8 cellular contexts compared by ENCODE assay signal in genomic region chr2:16664052-16664731, GRCh38. TPM values are rescaled to one million over a fixed set of nuclear protein-coding genes. Genes with fewer than 3 reads are reported as not detected.
DNase-seq lines count a peak whose midpoint lies in the region; ATAC-seq and TF ChIP-seq lines count a peak whose summit lies in the region.

No MANE protein-coding gene starts in this region.

- peak in 1 of 2 donors; percentile 16 for TF ChIP-seq POLR2A in uterus (IDR thresholded peaks at IDR 0.05)

- H3K27ac ChIP-seq in SJCRH30 (no peak overlapping the region), epithelial cell of prostate (no peak overlapping the region), mucosa of rectum (ENCODE audit: low read depth in 2 of 2, low read length in 2 of 2) (peak overlapping the region; percentile 46 to 71), uterus (peak overlapping the region; percentile 73 to 82)

- CTCF ChIA-PET in activated naive CD4-positive, alpha-beta T cell treated with anti-CD3 and anti-CD28 coated beads, Interleukin-2, amount 10 ng/mL, durations not matched to agents 7 days and 5 days (lab: Charles Lee), result interaction anchor here (1.5 kb wide), 1 partner anchor 43 kb away, joined by 3 read pairs; no protein-coding TSS in a partner anchor

- H3K4me3 Mint-ChIP-seq in activated naive CD4-positive, alpha-beta T cell treated with anti-CD3 and anti-CD28 coated beads, Interleukin-2, amount 10 ng/mL, durations not matched to agents 7 days and 5 days, result peak overlapping the region; percentile 60

- H3K4me3 ChIP-seq in SJCRH30 (peak overlapping the region; percentile 69), mucosa of rectum (ENCODE audit: low read length in 2 of 2) (peak overlapping the region; percentile 73 to 78), uterus (peak overlapping the region; percentile 59 to 70), foreskin fibroblast (ENCODE audit: low read depth in 1 of 2, low read length in 2 of 2) (no peak overlapping the region)

- no peak for DNase-seq in activated naive CD4-positive, alpha-beta T cell treated with anti-CD3 and anti-CD28 coated beads, Interleukin-2, amount 10 ng/mL, durations not matched to agents 7 days and 5 days
- DNase-seq in activated naive CD4-positive, alpha-beta T cell treated with anti-CD3 and anti-CD28 coated beads, Interleukin-2, amount 50 U/mL, for 72 hours (ENCODE audit: low spot score in 2 of 2), result no peak
- peak; percentile 62 to 72 for DNase-seq in SJCRH30
- DNase-seq in epithelial cell of prostate (ENCODE audit: low read depth, low spot score), result peak; percentile 54
- peak; percentile 68 to 87 for DNase-seq in uterus
- DNase-seq in foreskin fibroblast, result no peak

- H3K9me3 Mint-ChIP-seq in activated naive CD4-positive, alpha-beta T cell treated with anti-CD3 and anti-CD28 coated beads, Interleukin-2, amount 10 ng/mL, durations not matched to agents 7 days and 5 days, result no peaks in the 10 kb centered on the region
- H3K9me3 Mint-ChIP-seq in activated naive CD4-positive, alpha-beta T cell treated with anti-CD3 and anti-CD28 coated beads, Interleukin-2, amount 50 U/mL, for 72 hours, result no peaks in the 10 kb centered on the region

- intact Hi-C loops in uterus (cut with DNase I; ENCODE audit: low total_unique reads), result no loop called here

- H3K9ac ChIP-seq in mucosa of rectum (ENCODE audit: low read depth in 1 of 2, low read length in 2 of 2), result peak overlapping the region; percentile 41 to 68

- H3K36me3 ChIP-seq in SJCRH30, result no peaks in the 10 kb centered on the region
- H3K36me3 ChIP-seq in mucosa of rectum (ENCODE audit: control insufficient read depth in 2 of 2, insufficient read depth in 2 of 2, low read length in 2 of 2), result no peaks in the 10 kb centered on the region
- no peaks in the 10 kb centered on the region for H3K36me3 ChIP-seq in uterus

- no peak for TF ChIP-seq CTCF in uterus (IDR thresholded peaks at IDR 0.05)
- TF ChIP-seq CTCF in foreskin fibroblast (IDR thresholded peaks at IDR 0.05; ENCODE audit: low read depth, low read length), result no peak

- H3K9me3 ChIP-seq in SJCRH30 (replicated peaks) (no peaks in the 10 kb centered on the region), mucosa of rectum (ENCODE audit: control insufficient read depth in 2 of 2, low read length in 2 of 2) (no peaks in the 10 kb centered on the region), uterus (no peaks in the 10 kb centered on the region)

- H3K27ac Mint-ChIP-seq in activated naive CD4-positive, alpha-beta T cell treated with anti-CD3 and anti-CD28 coated beads, Interleukin-2, amount 10 ng/mL, durations not matched to agents 7 days and 5 days, result no peak overlapping the region
- no peak overlapping the region for H3K27ac Mint-ChIP-seq in activated naive CD4-positive, alpha-beta T cell treated with anti-CD3 and anti-CD28 coated beads, Interleukin-2, amount 50 U/mL, for 72 hours

- no peak for ATAC-seq in activated naive CD4-positive, alpha-beta T cell treated with anti-CD3 and anti-CD28 coated beads, Interleukin-2, amount 50 U/mL, for 72 hours
- ATAC-seq in HG03025 (IDR thresholded peaks at IDR 0.05; ENCODE audit: low FRiP score, unreplicated experiment), result no peak

- H3K4me1 ChIP-seq in SJCRH30 (peaks cover 22% of the 10 kb centered on the region; the same call in 1 of the 2 replicates), mucosa of rectum (ENCODE audit: control insufficient read depth in 2 of 2, insufficient read depth in 2 of 2, low read length in 2 of 2) (peaks cover 9 to 10% of the 10 kb centered on the region in 2 donors), uterus (peaks cover 5 to 10% of the 10 kb centered on the region in 2 donors)

- H3K27me3 Mint-ChIP-seq in activated naive CD4-positive, alpha-beta T cell treated with anti-CD3 and anti-CD28 coated beads, Interleukin-2, amount 10 ng/mL, durations not matched to agents 7 days and 5 days, result peaks cover 68% of the 10 kb centered on the region

- no peaks in the 10 kb centered on the region for H3K36me3 Mint-ChIP-seq in activated naive CD4-positive, alpha-beta T cell treated with anti-CD3 and anti-CD28 coated beads, Interleukin-2, amount 10 ng/mL, durations not matched to agents 7 days and 5 days
- peaks cover 0 to 26% of the 10 kb centered on the region in 2 donors for H3K36me3 Mint-ChIP-seq in activated naive CD4-positive, alpha-beta T cell treated with anti-CD3 and anti-CD28 coated beads, Interleukin-2, amount 50 U/mL, for 72 hours

- H3K4me1 Mint-ChIP-seq in activated naive CD4-positive, alpha-beta T cell treated with anti-CD3 and anti-CD28 coated beads, Interleukin-2, amount 10 ng/mL, durations not matched to agents 7 days and 5 days, result peaks cover 18% of the 10 kb centered on the region

- no peaks in the 10 kb centered on the region for H3K27me3 ChIP-seq in SJCRH30
- H3K27me3 ChIP-seq in mucosa of rectum (ENCODE audit: control insufficient read depth in 2 of 2, insufficient read depth in 2 of 2, low read length in 2 of 2), result peaks cover 0 to 12% of the 10 kb centered on the region in 2 donors
- no peaks in the 10 kb centered on the region for H3K27me3 ChIP-seq in uterus

RNA-seq across cellular contexts. Expression of gene CYRIA, which starts 1.4 kb away (rescaled TPM):
- 1 to 10 TPM; 2.7 to 3.1 TPM for total RNA-seq in activated naive CD4-positive, alpha-beta T cell treated with anti-CD3 and anti-CD28 coated beads, Interleukin-2, amount 50 U/mL, for 72 hours
- total RNA-seq in SJCRH30 (2014; rRNA removed; shearing (Covaris generic)), result 18.3 and 22.2 TPM in 2 replicates
- total RNA-seq in uterus, result 10 to 100 TPM in 1 of 4 donors, 1 to 10 TPM in 3; 4.4 to 29.6 (median 8.1) TPM

Comparison
In these comparisons a context has a peak if more than half of its experiments do, and no peak if none do; other contexts are left out.
1. DNase-seq: peak in SJCRH30 (2 of 2), epithelial cell of prostate (single experiment) and uterus (2 of 2); none in activated naive CD4-positive, alpha-beta T cell treated with anti-CD3 and anti-CD28 coated beads, Interleukin-2, amount 10 ng/mL, durations not matched to agents 7 days and 5 days (single experiment), activated naive CD4-positive, alpha-beta T cell treated with anti-CD3 and anti-CD28 coated beads, Interleukin-2, amount 50 U/mL, for 72 hours (0 of 2) and foreskin fibroblast (0 of 2).
2. H3K27ac ChIP-seq: peak in mucosa of rectum (2 of 2) and uterus (2 of 2); none in SJCRH30 (single experiment) and epithelial cell of prostate (single experiment).
3. H3K4me3 ChIP-seq: peak in SJCRH30 (single experiment), mucosa of rectum (2 of 2) and uterus (2 of 2); none in foreskin fibroblast (0 of 2).